ENCODE assay signal across 24 cellular contexts in genomic region chr1:49651136-49651535, GRCh38.
DNase-seq lines count a peak whose midpoint lies in the region; ATAC-seq and TF ChIP-seq lines count a peak whose summit lies in the region.
"Had no signal": no experiment of that assay in that cellular context is flagged by ENCODE, and none has a peak within 500 bp of the region (broad histone marks: within the 10 kb centered on the region; RNA-seq: fewer than 3 reads in every experiment).

No MANE protein-coding gene starts in this region.

- H3K4me1 ChIP-seq in BE2C: no peaks in the 10 kb centered on the region
- H3K4me1 ChIP-seq: Peyer's patch had no signal

- H3K36me3 ChIP-seq in BE2C (no peaks in the 10 kb centered on the region), WERI-Rb-1 (no peaks in the 10 kb centered on the region)
- H3K36me3 ChIP-seq: MG63, Peyer's patch had no signal

- no peak overlapping the region for H3K4me3 ChIP-seq in BE2C (ENCODE audit: low read depth, low read length)
- no peak overlapping the region for H3K4me3 ChIP-seq in LNCaP clone FGC (ENCODE audit: low read depth, low read length)
- no peak overlapping the region for H3K4me3 ChIP-seq in WERI-Rb-1 (ENCODE audit: low read depth, low read length)
- H3K4me3 ChIP-seq: MG63, Peyer's patch, SK-N-MC had no signal

- H3K27ac ChIP-seq in 22Rv1 (no peak overlapping the region), WERI-Rb-1 (no peak overlapping the region)
- H3K27ac ChIP-seq: Peyer's patch, SK-N-MC had no signal

- DNase-seq in BE2C: no peak
- no peak for DNase-seq in LNCaP clone FGC (ENCODE audit: low read depth)
- DNase-seq in WERI-Rb-1: no peak
- no peak for DNase-seq in retina
- DNase-seq in NCI-H524 treated with DMSO at 0.1 percent for 48 hours (lab: John Stamatoyannopoulos, UW): no peak
- DNase-seq in kidney glomerular epithelial cell (lab: John Stamatoyannopoulos, UW): no peak
- DNase-seq: CD4-positive, CD25-positive, alpha-beta regulatory T cell; EL; GF-D8; GOT3; HCEC 1CT; KBM-7; MG63; NCI-H1105 treated with DMSO at 0.1 percent for 48 hours; NCI-H146; NCI-H1930; NCI-H2227 treated with DMSO at 0.1 percent for 48 hours; NCI-H510A; NCI-H774; SIG-M5 had no signal

- H3K27me3 ChIP-seq in BE2C (no peaks in the 10 kb centered on the region), WERI-Rb-1 (ENCODE audit: insufficient read depth, low read depth, severe bottlenecking) (no peaks in the 10 kb centered on the region)
- H3K27me3 ChIP-seq: MG63, Peyer's patch had no signal

- H3K9me3 ChIP-seq in BE2C (no peaks in the 10 kb centered on the region), WERI-Rb-1 (ENCODE audit: severe bottlenecking) (no peaks in the 10 kb centered on the region)
- H3K9me3 ChIP-seq: MG63, Peyer's patch had no signal

- TF ChIP-seq CTCF in 22Rv1 (IDR thresholded peaks at IDR 0.05): peak; percentile 28
- TF ChIP-seq CTCF in BE2C (IDR thresholded peaks at IDR 0.05; ENCODE audit: low read depth, low read length): peak; percentile 18; the same call in 1 of the 2 replicates
- 0 out of 2 replicates have a peak, but pooled peaks have one; percentile 19 for TF ChIP-seq CTCF in LNCaP clone FGC (IDR thresholded peaks at IDR 0.05; ENCODE audit: control insufficient read depth, extremely low read depth, insufficient read depth)
- TF ChIP-seq CTCF in WERI-Rb-1 (IDR thresholded peaks at IDR 0.05; ENCODE audit: low read depth, low read length): peak; percentile 25; the same call in 1 of the 2 replicates

- ATAC-seq in GM18519 (IDR thresholded peaks at IDR 0.05; ENCODE audit: low FRiP score, unreplicated experiment): no peak
